Comparison of ENCODE assay signal across 9 cellular contexts in the genomic region with DNA sequence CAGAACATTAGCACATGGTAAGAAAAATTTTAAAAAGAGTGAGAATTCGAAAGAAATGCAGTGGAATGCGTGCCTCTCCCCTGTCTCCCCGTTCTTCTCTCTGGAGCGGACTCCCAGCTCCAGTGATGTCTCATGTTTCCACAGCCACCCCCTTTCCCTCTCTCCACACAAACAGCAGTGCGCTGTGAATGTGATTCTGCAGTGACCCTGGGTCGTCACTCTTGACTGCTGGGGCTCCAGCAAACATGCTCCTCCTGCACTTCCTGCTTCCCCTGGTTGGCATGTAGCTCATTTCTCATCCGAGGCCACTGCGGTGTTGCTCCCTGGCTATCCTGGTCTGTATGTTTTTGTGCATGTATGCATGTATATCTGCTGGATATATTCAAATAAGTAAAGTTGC. TPM values are rescaled to one million over a fixed set of nuclear protein-coding genes. Genes with fewer than 3 reads are reported as not detected.
A peak's percentile ranks its signal among the peaks of the same experiment; 100 is the strongest.
DNase-seq lines count a peak whose midpoint lies in the region; ATAC-seq and TF ChIP-seq lines count a peak whose summit lies in the region.
"Had no signal": no experiment of that assay in that cellular context is flagged by ENCODE, and none has a peak within 500 bp of the region (broad histone marks: within the 10 kb centered on the region; RNA-seq: fewer than 3 reads in every experiment).

No MANE protein-coding gene starts in this region.

- H3K27me3 ChIP-seq in CD4-positive, CD25-positive, alpha-beta regulatory T cell (ENCODE audit: control insufficient read depth, insufficient read depth, low read length), result no peaks in the 10 kb centered on the region
- H3K27me3 ChIP-seq in endodermal cell (ENCODE audit: control insufficient read depth, insufficient read depth, low read length, poor library complexity, severe bottlenecking), result no peaks in the 10 kb centered on the region

- WGBS in endodermal cell (ENCODE audit: insufficient coverage in 1 of 2, insufficient read length in 1 of 2), 2 experiments, result 51 to 82% methylated on average over 6 to 8 of the region's 8 CpGs

- peak overlapping the region in 2 of 3 donors; percentile 16 to 32 for H3K27ac Mint-ChIP-seq in CD4-positive, CD25-positive, alpha-beta regulatory T cell
- H3K27ac Mint-ChIP-seq in endodermal cell, result no peak overlapping the region
- peak overlapping the region; percentile 30 to 83 (median 68) for H3K27ac Mint-ChIP-seq in naive thymus-derived CD8-positive, alpha-beta T cell

- no peak overlapping the region for H3K4me3 ChIP-seq in CD4-positive, CD25-positive, alpha-beta regulatory T cell (ENCODE audit: low read depth, low read length)
- H3K4me3 ChIP-seq in HEK293 (ENCODE audit: low read depth, low read length), result no peak overlapping the region
- no peak overlapping the region for H3K4me3 ChIP-seq in endodermal cell (ENCODE audit: low read length)

- H3K4me1 ChIP-seq in CD4-positive, CD25-positive, alpha-beta regulatory T cell (ENCODE audit: control insufficient read depth, insufficient read depth, low read length, poor library complexity, severe bottlenecking), result peaks cover 4% of the 10 kb centered on the region
- H3K4me1 ChIP-seq in HEK293 (ENCODE audit: control insufficient read depth, insufficient read depth, low read length), result 0 out of 2 replicates have a peak, but pooled peaks cover 3% of the 10 kb centered on the region
- peaks cover 3% of the 10 kb centered on the region for H3K4me1 ChIP-seq in endodermal cell (ENCODE audit: control insufficient read depth, insufficient read depth, low read length)

- no peaks in the 10 kb centered on the region for H3K27me3 Mint-ChIP-seq in CD4-positive, CD25-positive, alpha-beta regulatory T cell
- no peaks in the 10 kb centered on the region for H3K27me3 Mint-ChIP-seq in endodermal cell (ENCODE audit: insufficient read depth)
- no peaks in the 10 kb centered on the region for H3K27me3 Mint-ChIP-seq in naive thymus-derived CD8-positive, alpha-beta T cell

- H3K9me3 Mint-ChIP-seq in CD4-positive, CD25-positive, alpha-beta regulatory T cell, result peaks cover 0 to 3% (median 0%) of the 10 kb centered on the region in 7 donors
- no peaks in the 10 kb centered on the region for H3K9me3 Mint-ChIP-seq in endodermal cell
- peaks cover 0 to 3% (median 0%) of the 10 kb centered on the region in 9 donors for H3K9me3 Mint-ChIP-seq in naive thymus-derived CD8-positive, alpha-beta T cell

- H3K9ac ChIP-seq in endodermal cell (ENCODE audit: extremely low read depth, low read length, poor library complexity, severe bottlenecking), result no peak overlapping the region

- CTCF ChIA-PET in HEK293 (lab: Yijun Ruan, JAX), result no interaction called here

- ATAC-seq in CD4-positive, CD25-positive, alpha-beta regulatory T cell (ENCODE audit: low read depth in 2 of 2), result no peak
- ATAC-seq in naive thymus-derived CD8-positive, alpha-beta T cell, result peak in 1 of 2 donors; percentile 47
- ATAC-seq in GM21723 (IDR thresholded peaks at IDR 0.05; ENCODE audit: unreplicated experiment) (no peak), HG02623 (IDR thresholded peaks at IDR 0.05; ENCODE audit: unreplicated experiment) (no peak)
- ATAC-seq: HCT116 had no signal

- TF ChIP-seq CTCF in HEK293 (tag by site-specific recombination; IDR thresholded peaks at IDR 0.05), result no peak
- no peak for TF ChIP-seq CTCF in endodermal cell (conservative IDR thresholded peaks at IDR 0.05)

- peaks cover 3% of the 10 kb centered on the region for H3K36me3 Mint-ChIP-seq in CD4-positive, CD25-positive, alpha-beta regulatory T cell
- H3K36me3 Mint-ChIP-seq in endodermal cell (ENCODE audit: low read depth), result no peaks in the 10 kb centered on the region
- peaks cover 0 to 6% (median 4%) of the 10 kb centered on the region in 3 donors for H3K36me3 Mint-ChIP-seq in naive thymus-derived CD8-positive, alpha-beta T cell

- no peak overlapping the region for H3K27ac ChIP-seq in CD4-positive, CD25-positive, alpha-beta regulatory T cell (ENCODE audit: insufficient read depth, low read length, poor library complexity, severe bottlenecking)
- H3K27ac ChIP-seq in HEK293 (ENCODE audit: extremely low read depth, low read depth, low read length) (no peak overlapping the region), endodermal cell (ENCODE audit: low read depth, low read length) (no peak overlapping the region), substantia nigra (ENCODE audit: low read depth, low read length, poor library complexity, severe bottlenecking) (no peak overlapping the region)

- peaks cover 0 to under 1% of the 10 kb centered on the region in 2 experiments for H3K9me3 ChIP-seq in CD4-positive, CD25-positive, alpha-beta regulatory T cell (ENCODE audit: control insufficient read depth in 2 of 2, low read length in 2 of 2)
- no peaks in the 10 kb centered on the region for H3K9me3 ChIP-seq in HEK293 (ENCODE audit: control insufficient read depth, insufficient read depth, low read depth, low read length)
- peaks cover 3% of the 10 kb centered on the region for H3K9me3 ChIP-seq in endodermal cell (ENCODE audit: control insufficient read depth, low read length)

- POLR2A ChIA-PET in HEK293 (lab: Yijun Ruan, JAX), result no interaction called here
- POLR2A ChIA-PET in naive thymus-derived CD8-positive, alpha-beta T cell (lab: Charles Lee), result no interaction called here

- no peak for DNase-seq in CD4-positive, CD25-positive, alpha-beta regulatory T cell
- peak; percentile 44 for DNase-seq in endodermal cell
- no peak for DNase-seq in naive thymus-derived CD8-positive, alpha-beta T cell
- DNase-seq in germinal center (ENCODE audit: low spot score), result no peak
- DNase-seq in substantia nigra (lab: John Stamatoyannopoulos, UW), result no peak

- peak overlapping the region in 2 of 4 donors; percentile 13 to 27 for H3K4me3 Mint-ChIP-seq in CD4-positive, CD25-positive, alpha-beta regulatory T cell
- no peak overlapping the region for H3K4me3 Mint-ChIP-seq in endodermal cell
- H3K4me3 Mint-ChIP-seq in naive thymus-derived CD8-positive, alpha-beta T cell, result peak overlapping the region in 5 of 10 donors; percentile 7 to 55 (median 33)

- no peaks in the 10 kb centered on the region for H3K36me3 ChIP-seq in CD4-positive, CD25-positive, alpha-beta regulatory T cell (ENCODE audit: control insufficient read depth, insufficient read depth, low read length)
- H3K36me3 ChIP-seq in HEK293 (ENCODE audit: control insufficient read depth in 2 of 2, insufficient read depth in 1 of 2, low read length in 2 of 2), result no peaks in the 10 kb centered on the region
- H3K36me3 ChIP-seq in endodermal cell (ENCODE audit: control insufficient read depth, insufficient read depth, low read length), result no peaks in the 10 kb centered on the region

- peaks cover 9 to 76% (median 35%) of the 10 kb centered on the region in 4 donors for H3K4me1 Mint-ChIP-seq in CD4-positive, CD25-positive, alpha-beta regulatory T cell
- H3K4me1 Mint-ChIP-seq in endodermal cell, result peaks cover 25% of the 10 kb centered on the region
- H3K4me1 Mint-ChIP-seq in naive thymus-derived CD8-positive, alpha-beta T cell, result peaks cover 39 to 79% (median 60%) of the 10 kb centered on the region in 4 donors

TF ChIP-seq in HEK293, 187 proteins besides CTCF, POLR2A, EP300 and RAD21:
- 0 out of 2 replicates have a peak, but pooled peaks have one; percentile 2 for TF ChIP-seq SCRT2 (tag by site-specific recombination; IDR thresholded peaks at IDR 0.05)
- no peak for TF ChIP-seq ZNF394 (tag by site-specific recombination; IDR thresholded peaks at IDR 0.05; ENCODE audit: borderline replicate concordance)
TF ChIP-seq in HEK293: peak in this region for 1.

RNA-seq across cellular contexts. Expression of gene PHF2, which starts 13.3 kb away (rescaled TPM):
- total RNA-seq in CD4-positive, CD25-positive, alpha-beta regulatory T cell, result 29.4 TPM
- 1 to 10 TPM in 2 of 4 donors, under 1 TPM in 2; 0.37 to 1.3 (median 0.94) TPM for polyA plus RNA-seq in CD4-positive, CD25-positive, alpha-beta regulatory T cell
- 10 to 100 TPM; 17.1 to 20.2 TPM for total RNA-seq in endodermal cell
- 21.4 TPM for polyA plus RNA-seq in endodermal cell (2013, experiment 1 of 2)
- 21.7 TPM for polyA plus RNA-seq in endodermal cell (2013, experiment 2 of 2)
- total RNA-seq in naive thymus-derived CD8-positive, alpha-beta T cell, result 10 to 100 TPM; 35.2 to 35.5 TPM
- polyA plus RNA-seq in naive thymus-derived CD8-positive, alpha-beta T cell, result 1 to 10 TPM in 2 of 3 donors, under 1 TPM in 1; 0.84 to 2.3 (median 1.3) TPM
